Comparison of ENCODE assay signal across 1 cellular context in the genomic region with DNA sequence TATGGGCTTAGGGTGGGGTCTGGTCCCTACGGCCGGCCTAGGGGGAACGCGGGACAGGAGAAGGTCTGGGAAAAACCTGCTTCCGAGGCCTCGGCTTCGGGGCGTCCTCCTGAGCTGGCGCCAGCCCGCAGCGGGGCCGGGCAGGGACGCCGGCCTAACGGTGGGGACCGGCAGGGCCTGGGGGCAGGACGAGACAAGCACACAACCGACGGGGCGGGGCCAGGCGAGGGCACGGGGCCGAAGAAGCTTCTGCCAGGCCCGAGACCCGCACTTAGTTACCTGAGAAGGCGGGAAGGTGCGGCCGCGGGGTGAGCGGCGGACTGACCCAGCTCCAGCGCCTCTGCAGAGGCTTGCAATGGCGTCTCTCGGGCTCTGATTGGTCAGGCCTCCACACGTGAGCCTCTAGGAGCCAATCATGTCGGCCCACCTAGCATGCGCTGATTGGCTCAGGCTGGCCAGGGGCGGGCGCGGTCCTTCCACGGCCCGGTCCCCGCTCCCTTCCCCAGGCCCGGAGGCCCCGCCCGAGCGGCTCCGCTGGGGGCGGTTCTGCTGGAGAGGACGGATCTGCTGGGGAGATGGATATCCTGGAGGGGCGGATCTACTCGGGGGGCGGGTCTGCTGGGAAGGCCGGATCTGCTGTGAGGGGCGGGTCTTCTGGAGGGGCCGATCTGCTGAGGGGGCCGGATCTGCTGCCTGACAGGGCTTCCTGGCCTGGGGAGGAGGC.
TF ChIP-seq lines count a peak whose summit lies in the region.

No MANE protein-coding gene starts in this region.

TF ChIP-seq in GM12878, 131 proteins besides CTCF, POLR2A, EP300 and RAD21 (continued from another document):
- no peak for TF ChIP-seq ZZZ3 (IDR thresholded peaks at IDR 0.05; ENCODE audit: control insufficient read depth, insufficient read length, low read depth)
- peak; percentile 94 for TF ChIP-seq RAD51 (IDR thresholded peaks at IDR 0.05)
- TF ChIP-seq, protein P1, sequence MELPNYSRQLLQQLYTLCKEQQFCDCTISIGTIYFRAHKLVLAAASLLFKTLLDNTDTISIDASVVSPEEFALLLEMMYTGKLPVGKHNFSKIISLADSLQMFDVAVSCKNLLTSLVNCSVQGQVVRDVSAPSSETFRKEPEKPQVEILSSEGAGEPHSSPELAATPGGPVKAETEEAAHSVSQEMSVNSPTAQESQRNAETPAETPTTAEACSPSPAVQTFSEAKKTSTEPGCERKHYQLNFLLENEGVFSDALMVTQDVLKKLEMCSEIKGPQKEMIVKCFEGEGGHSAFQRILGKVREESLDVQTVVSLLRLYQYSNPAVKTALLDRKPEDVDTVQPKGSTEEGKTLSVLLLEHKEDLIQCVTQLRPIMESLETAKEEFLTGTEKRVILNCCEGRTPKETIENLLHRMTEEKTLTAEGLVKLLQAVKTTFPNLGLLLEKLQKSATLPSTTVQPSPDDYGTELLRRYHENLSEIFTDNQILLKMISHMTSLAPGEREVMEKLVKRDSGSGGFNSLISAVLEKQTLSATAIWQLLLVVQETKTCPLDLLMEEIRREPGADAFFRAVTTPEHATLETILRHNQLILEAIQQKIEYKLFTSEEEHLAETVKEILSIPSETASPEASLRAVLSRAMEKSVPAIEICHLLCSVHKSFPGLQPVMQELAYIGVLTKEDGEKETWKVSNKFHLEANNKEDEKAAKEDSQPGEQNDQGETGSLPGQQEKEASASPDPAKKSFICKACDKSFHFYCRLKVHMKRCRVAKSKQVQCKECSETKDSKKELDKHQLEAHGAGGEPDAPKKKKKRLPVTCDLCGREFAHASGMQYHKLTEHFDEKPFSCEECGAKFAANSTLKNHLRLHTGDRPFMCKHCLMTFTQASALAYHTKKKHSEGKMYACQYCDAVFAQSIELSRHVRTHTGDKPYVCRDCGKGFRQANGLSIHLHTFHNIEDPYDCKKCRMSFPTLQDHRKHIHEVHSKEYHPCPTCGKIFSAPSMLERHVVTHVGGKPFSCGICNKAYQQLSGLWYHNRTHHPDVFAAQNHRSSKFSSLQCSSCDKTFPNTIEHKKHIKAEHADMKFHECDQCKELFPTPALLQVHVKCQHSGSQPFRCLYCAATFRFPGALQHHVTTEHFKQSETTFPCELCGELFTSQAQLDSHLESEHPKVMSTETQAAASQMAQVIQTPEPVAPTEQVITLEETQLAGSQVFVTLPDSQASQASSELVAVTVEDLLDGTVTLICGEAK (IDR thresholded peaks at IDR 0.05; ENCODE audit: borderline replicate concordance) = no peak; the same call in 1 of the 2 replicates
- peak; percentile 28; the same call in 1 of the 2 replicates for TF ChIP-seq RUNX3 (IDR thresholded peaks at IDR 0.05; ENCODE audit: low read length)
- TF ChIP-seq, protein P2, sequence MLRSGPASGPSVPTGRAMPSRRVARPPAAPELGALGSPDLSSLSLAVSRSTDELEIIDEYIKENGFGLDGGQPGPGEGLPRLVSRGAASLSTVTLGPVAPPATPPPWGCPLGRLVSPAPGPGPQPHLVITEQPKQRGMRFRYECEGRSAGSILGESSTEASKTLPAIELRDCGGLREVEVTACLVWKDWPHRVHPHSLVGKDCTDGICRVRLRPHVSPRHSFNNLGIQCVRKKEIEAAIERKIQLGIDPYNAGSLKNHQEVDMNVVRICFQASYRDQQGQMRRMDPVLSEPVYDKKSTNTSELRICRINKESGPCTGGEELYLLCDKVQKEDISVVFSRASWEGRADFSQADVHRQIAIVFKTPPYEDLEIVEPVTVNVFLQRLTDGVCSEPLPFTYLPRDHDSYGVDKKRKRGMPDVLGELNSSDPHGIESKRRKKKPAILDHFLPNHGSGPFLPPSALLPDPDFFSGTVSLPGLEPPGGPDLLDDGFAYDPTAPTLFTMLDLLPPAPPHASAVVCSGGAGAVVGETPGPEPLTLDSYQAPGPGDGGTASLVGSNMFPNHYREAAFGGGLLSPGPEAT (IDR thresholded peaks at IDR 0.05; ENCODE audit: low read depth) = peak; percentile 49; the same call in 1 of the 2 replicates
- peak; percentile 79; the same call in 1 of the 2 replicates for TF ChIP-seq POLR2AphosphoS2 (IDR thresholded peaks at IDR 0.05; ENCODE audit: low read depth, low read length)
- peak; percentile 96 for TF ChIP-seq RFX5 (IDR thresholded peaks at IDR 0.05; ENCODE audit: low read depth, low read length)
- peak; percentile 75 for TF ChIP-seq NR2F1 (conservative IDR thresholded peaks at IDR 0.05)
- TF ChIP-seq SP1 (IDR thresholded peaks at IDR 0.05; ENCODE audit: low read depth, low read length) = peak; percentile 99
- peak; percentile 52; the same call in 1 of the 2 replicates for TF ChIP-seq GATAD2B (conservative IDR thresholded peaks at IDR 0.05; ENCODE audit: low read depth)
- TF ChIP-seq NFYA (IDR thresholded peaks at IDR 0.05; ENCODE audit: borderline replicate concordance, low read depth, low read length) = peak; percentile 36; the same call in 1 of the 2 replicates
- TF ChIP-seq IKZF1 (conservative IDR thresholded peaks at IDR 0.05) = peak; percentile 50; the same call in 1 of the 2 replicates
- peak; percentile 9 for TF ChIP-seq SIX5 (IDR thresholded peaks at IDR 0.05; ENCODE audit: low read depth, low read length, severe bottlenecking)
- no peak for TF ChIP-seq JUND (IDR thresholded peaks at IDR 0.05; ENCODE audit: low read depth, low read length)
- TF ChIP-seq, protein P3, sequence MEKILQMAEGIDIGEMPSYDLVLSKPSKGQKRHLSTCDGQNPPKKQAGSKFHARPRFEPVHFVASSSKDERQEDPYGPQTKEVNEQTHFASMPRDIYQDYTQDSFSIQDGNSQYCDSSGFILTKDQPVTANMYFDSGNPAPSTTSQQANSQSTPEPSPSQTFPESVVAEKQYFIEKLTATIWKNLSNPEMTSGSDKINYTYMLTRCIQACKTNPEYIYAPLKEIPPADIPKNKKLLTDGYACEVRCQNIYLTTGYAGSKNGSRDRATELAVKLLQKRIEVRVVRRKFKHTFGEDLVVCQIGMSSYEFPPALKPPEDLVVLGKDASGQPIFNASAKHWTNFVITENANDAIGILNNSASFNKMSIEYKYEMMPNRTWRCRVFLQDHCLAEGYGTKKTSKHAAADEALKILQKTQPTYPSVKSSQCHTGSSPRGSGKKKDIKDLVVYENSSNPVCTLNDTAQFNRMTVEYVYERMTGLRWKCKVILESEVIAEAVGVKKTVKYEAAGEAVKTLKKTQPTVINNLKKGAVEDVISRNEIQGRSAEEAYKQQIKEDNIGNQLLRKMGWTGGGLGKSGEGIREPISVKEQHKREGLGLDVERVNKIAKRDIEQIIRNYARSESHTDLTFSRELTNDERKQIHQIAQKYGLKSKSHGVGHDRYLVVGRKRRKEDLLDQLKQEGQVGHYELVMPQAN (conservative IDR thresholded peaks at IDR 0.05) = peak; percentile 80
- TF ChIP-seq SPI1 (IDR thresholded peaks at IDR 0.05; ENCODE audit: borderline replicate concordance, insufficient read depth, low read depth, low read length) = 0 out of 2 replicates have a peak, but pooled peaks have one; percentile 15
- peak; percentile 56 for TF ChIP-seq CREM (IDR thresholded peaks at IDR 0.05; ENCODE audit: low read depth)
- TF ChIP-seq TARDBP (IDR thresholded peaks at IDR 0.05; ENCODE audit: borderline replicate concordance) = no peak
- peak; percentile 96 for TF ChIP-seq LARP7 (IDR thresholded peaks at IDR 0.05)
- TF ChIP-seq SUPT20H (IDR thresholded peaks at IDR 0.05; ENCODE audit: borderline replicate concordance, control insufficient read depth, low read depth, low read length) = no peak
- no peak for TF ChIP-seq MEF2B (IDR thresholded peaks at IDR 0.05; ENCODE audit: partially characterized antibody, poor library complexity, severe bottlenecking)
- TF ChIP-seq ZNF384 (IDR thresholded peaks at IDR 0.05; ENCODE audit: borderline replicate concordance, low read depth, low read length) = no peak
- peak; percentile 80; the same call in 2 of the 3 replicates for TF ChIP-seq POU2F2 (IDR thresholded peaks at IDR 0.05; ENCODE audit: borderline replicate concordance, low read depth, low read length)
- TF ChIP-seq ZNF622 (IDR thresholded peaks at IDR 0.05) = no peak
- peak; percentile 95 for TF ChIP-seq FOS (IDR thresholded peaks at IDR 0.05; ENCODE audit: borderline replicate concordance, extremely low read depth, insufficient read length)
- peak; percentile 73 for TF ChIP-seq HDGF (IDR thresholded peaks at IDR 0.05)
- no peak for TF ChIP-seq NBN (IDR thresholded peaks at IDR 0.05)
- TF ChIP-seq CHD4 (IDR thresholded peaks at IDR 0.05) = no peak
- peak; percentile 87 for TF ChIP-seq CREB1 (IDR thresholded peaks at IDR 0.05; ENCODE audit: low read depth)
- no peak for TF ChIP-seq ESRRA (IDR thresholded peaks at IDR 0.05; ENCODE audit: low read length)
- no peak for TF ChIP-seq IRF4 (IDR thresholded peaks at IDR 0.05; ENCODE audit: low read depth, low read length)
- TF ChIP-seq KAT2A (conservative IDR thresholded peaks at IDR 0.05; ENCODE audit: control insufficient read depth, low read depth, low read length) = no peak
- TF ChIP-seq, protein P4, sequence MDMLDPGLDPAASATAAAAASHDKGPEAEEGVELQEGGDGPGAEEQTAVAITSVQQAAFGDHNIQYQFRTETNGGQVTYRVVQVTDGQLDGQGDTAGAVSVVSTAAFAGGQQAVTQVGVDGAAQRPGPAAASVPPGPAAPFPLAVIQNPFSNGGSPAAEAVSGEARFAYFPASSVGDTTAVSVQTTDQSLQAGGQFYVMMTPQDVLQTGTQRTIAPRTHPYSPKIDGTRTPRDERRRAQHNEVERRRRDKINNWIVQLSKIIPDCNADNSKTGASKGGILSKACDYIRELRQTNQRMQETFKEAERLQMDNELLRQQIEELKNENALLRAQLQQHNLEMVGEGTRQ (IDR thresholded peaks at IDR 0.05; ENCODE audit: borderline replicate concordance, low read depth, low read length) = peak; percentile 98
- TF ChIP-seq, protein P5, sequence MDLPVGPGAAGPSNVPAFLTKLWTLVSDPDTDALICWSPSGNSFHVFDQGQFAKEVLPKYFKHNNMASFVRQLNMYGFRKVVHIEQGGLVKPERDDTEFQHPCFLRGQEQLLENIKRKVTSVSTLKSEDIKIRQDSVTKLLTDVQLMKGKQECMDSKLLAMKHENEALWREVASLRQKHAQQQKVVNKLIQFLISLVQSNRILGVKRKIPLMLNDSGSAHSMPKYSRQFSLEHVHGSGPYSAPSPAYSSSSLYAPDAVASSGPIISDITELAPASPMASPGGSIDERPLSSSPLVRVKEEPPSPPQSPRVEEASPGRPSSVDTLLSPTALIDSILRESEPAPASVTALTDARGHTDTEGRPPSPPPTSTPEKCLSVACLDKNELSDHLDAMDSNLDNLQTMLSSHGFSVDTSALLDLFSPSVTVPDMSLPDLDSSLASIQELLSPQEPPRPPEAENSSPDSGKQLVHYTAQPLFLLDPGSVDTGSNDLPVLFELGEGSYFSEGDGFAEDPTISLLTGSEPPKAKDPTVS (IDR thresholded peaks at IDR 0.05; ENCODE audit: low read depth, low read length) = 0 out of 2 replicates have a peak, but pooled peaks have one; percentile 8
- peak; percentile 6; the same call in 1 of the 2 replicates for TF ChIP-seq DPF2 (IDR thresholded peaks at IDR 0.05)
- TF ChIP-seq PML (IDR thresholded peaks at IDR 0.05; ENCODE audit: low read length) = peak; percentile 77; the same call in 1 of the 2 replicates
- TF ChIP-seq RB1 (IDR thresholded peaks at IDR 0.05; ENCODE audit: borderline replicate concordance) = 0 out of 2 replicates have a peak, but pooled peaks have one; percentile 74
- peak; percentile 95 for TF ChIP-seq CHD2 (IDR thresholded peaks at IDR 0.05; ENCODE audit: borderline replicate concordance, low read depth, low read length)
- no peak for TF ChIP-seq RCOR1 (conservative IDR thresholded peaks at IDR 0.05; ENCODE audit: low read depth, low read length)
- TF ChIP-seq, protein P6, sequence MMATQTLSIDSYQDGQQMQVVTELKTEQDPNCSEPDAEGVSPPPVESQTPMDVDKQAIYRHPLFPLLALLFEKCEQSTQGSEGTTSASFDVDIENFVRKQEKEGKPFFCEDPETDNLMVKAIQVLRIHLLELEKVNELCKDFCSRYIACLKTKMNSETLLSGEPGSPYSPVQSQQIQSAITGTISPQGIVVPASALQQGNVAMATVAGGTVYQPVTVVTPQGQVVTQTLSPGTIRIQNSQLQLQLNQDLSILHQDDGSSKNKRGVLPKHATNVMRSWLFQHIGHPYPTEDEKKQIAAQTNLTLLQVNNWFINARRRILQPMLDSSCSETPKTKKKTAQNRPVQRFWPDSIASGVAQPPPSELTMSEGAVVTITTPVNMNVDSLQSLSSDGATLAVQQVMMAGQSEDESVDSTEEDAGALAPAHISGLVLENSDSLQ (IDR thresholded peaks at IDR 0.05) = no peak
- peak; percentile 97 for TF ChIP-seq YY1 (IDR thresholded peaks at IDR 0.05; ENCODE audit: low read depth, low read length)
- peak; percentile 70 for TF ChIP-seq RELA (IDR thresholded peaks at IDR 0.05; ENCODE audit: borderline replicate concordance, partially characterized antibody)
- TF ChIP-seq, protein P7, sequence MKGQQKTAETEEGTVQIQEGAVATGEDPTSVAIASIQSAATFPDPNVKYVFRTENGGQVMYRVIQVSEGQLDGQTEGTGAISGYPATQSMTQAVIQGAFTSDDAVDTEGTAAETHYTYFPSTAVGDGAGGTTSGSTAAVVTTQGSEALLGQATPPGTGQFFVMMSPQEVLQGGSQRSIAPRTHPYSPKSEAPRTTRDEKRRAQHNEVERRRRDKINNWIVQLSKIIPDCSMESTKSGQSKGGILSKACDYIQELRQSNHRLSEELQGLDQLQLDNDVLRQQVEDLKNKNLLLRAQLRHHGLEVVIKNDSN (IDR thresholded peaks at IDR 0.05; ENCODE audit: borderline replicate concordance, extremely low read length, insufficient read depth, low read depth, low read length) = peak; percentile 99
- TF ChIP-seq, protein P8, sequence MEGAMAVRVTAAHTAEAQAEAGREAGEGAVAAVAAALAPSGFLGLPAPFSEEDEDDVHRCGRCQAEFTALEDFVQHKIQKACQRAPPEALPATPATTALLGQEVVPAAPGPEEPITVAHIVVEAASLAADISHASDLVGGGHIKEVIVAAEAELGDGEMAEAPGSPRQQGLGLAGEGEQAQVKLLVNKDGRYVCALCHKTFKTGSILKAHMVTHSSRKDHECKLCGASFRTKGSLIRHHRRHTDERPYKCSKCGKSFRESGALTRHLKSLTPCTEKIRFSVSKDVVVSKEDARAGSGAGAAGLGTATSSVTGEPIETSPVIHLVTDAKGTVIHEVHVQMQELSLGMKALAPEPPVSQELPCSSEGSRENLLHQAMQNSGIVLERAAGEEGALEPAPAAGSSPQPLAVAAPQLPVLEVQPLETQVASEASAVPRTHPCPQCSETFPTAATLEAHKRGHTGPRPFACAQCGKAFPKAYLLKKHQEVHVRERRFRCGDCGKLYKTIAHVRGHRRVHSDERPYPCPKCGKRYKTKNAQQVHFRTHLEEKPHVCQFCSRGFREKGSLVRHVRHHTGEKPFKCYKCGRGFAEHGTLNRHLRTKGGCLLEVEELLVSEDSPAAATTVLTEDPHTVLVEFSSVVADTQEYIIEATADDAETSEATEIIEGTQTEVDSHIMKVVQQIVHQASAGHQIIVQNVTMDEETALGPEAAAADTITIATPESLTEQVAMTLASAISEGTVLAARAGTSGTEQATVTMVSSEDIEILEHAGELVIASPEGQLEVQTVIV (IDR thresholded peaks at IDR 0.05; ENCODE audit: borderline replicate concordance, partially characterized antibody) = peak; percentile 42
- TF ChIP-seq, protein P9, sequence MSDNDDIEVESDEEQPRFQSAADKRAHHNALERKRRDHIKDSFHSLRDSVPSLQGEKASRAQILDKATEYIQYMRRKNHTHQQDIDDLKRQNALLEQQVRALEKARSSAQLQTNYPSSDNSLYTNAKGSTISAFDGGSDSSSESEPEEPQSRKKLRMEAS (IDR thresholded peaks at IDR 0.05; ENCODE audit: low read depth, low read length) = peak; percentile 91
- TF ChIP-seq POLR2AphosphoS5 (IDR thresholded peaks at IDR 0.05; ENCODE audit: low read length) = peak; percentile 96
- no peak for TF ChIP-seq RBBP5 (conservative IDR thresholded peaks at IDR 0.05)
- no peak for TF ChIP-seq FOXM1 (IDR thresholded peaks at IDR 0.05; ENCODE audit: low read depth, low read length)
- peak; percentile 82; the same call in 1 of the 2 replicates for TF ChIP-seq SMAD5 (IDR thresholded peaks at IDR 0.05; ENCODE audit: low read depth)
